Comparison of ENCODE assay signal across 27 cellular contexts in the genomic region with DNA sequence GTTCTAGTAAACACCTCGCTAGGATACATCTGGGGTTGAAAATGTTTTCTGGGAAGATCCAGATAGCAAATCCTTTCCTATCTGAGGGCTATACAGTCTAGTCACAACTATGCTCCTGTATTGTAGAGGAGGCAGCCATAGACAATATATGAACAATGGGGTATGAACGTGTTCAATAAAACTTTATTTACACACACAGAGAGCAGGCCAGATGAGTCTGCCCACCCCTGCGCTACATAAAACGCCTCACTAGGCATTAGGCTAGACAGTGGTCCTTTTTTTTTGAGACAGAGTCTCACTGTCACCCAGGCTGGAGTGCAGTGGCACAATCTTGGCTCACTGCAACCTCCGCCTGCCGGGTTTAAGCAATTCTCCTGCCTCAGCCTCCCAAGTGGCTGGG.
"Had no signal": no experiment of that assay in that cellular context is flagged by ENCODE, and none has a peak within 500 bp of the region (broad histone marks: within the 10 kb centered on the region; RNA-seq: fewer than 3 reads in every experiment).

No MANE protein-coding gene starts in this region.

- H3K9ac ChIP-seq: parathyroid adenoma had no signal

- H3K27me3 ChIP-seq: neutrophil, ovary, stomach, thyroid gland, tibial nerve, upper lobe of left lung, vagina had no signal

- H3K4me1 ChIP-seq: parathyroid adenoma, psoas muscle, thyroid gland, vagina had no signal

- ATAC-seq: naive thymus-derived CD8-positive, alpha-beta T cell; natural killer cell treated with Interleukin-12 subunit alpha and Interleukin-12 subunit beta and Interleukin-15 and Interleukin-18, amount 100 ng/mL, for 72 hours; psoas muscle; right cardiac atrium; sciatic nerve; stimulated activated effector memory CD8-positive, alpha-beta T cell treated with anti-CD3 and anti-CD28 coated beads, Interleukin-12 subunit alpha, Interleukin-12 subunit beta, amount 100 ng/mL, for 72 hours; stimulated activated naive B cell treated with anti-CD40 and anti-IgM and Interleukin-4, amounts not matched to agents 10 μg/mL and 1 μg/mL and 100 μg/mL, for 72 hours had no signal

- H3K4me3 ChIP-seq: ovary, psoas muscle, skin epidermis, smooth muscle cell, stomach, thoracic aorta, thyroid gland, tibial nerve, upper lobe of left lung, vagina had no signal

- H3K27ac ChIP-seq: neutrophil, ovary, parathyroid adenoma, psoas muscle, skin epidermis, stomach, thoracic aorta, thyroid gland, tibial nerve, upper lobe of left lung, vagina had no signal

- H2AFZ ChIP-seq: parathyroid adenoma had no signal

- H3K4me2 ChIP-seq: smooth muscle cell had no signal

- DNase-seq: naive thymus-derived CD8-positive, alpha-beta T cell; nephron progenitor cell; nucleus accumbens; right cardiac atrium; stimulated activated CD4-positive, alpha-beta T cell treated with anti-CD3 and anti-CD28 coated beads, Interleukin-15, amount 100 ng/mL, for 24 hours; stimulated activated CD4-positive, alpha-beta T cell treated with anti-CD3 and anti-CD28 coated beads, Interleukin-2, amount 100 ng/mL, for 24 hours; stimulated activated CD4-positive, alpha-beta T cell treated with anti-CD3 and anti-CD28 coated beads, Interleukin-2, amount 100 ng/mL, for 48 hours; stimulated activated CD4-positive, alpha-beta T cell treated with anti-CD3 and anti-CD28 coated beads, Interleukin-4, amount 100 ng/mL, for 24 hours; stimulated activated naive B cell treated with anti-CD40 and anti-IgM and Interleukin-4, amounts not matched to agents 10 μg/mL and 1 μg/mL and 100 μg/mL, for 72 hours; stimulated activated naive CD4-positive, alpha-beta T cell treated with Interleukin-2 at 50 U/mL for 16 hours; stomach; thyroid gland; trophoblast cell; upper lobe of left lung had no signal

- H3K9me3 ChIP-seq: neutrophil, ovary, psoas muscle, stomach, thoracic aorta, thyroid gland, tibial nerve, upper lobe of left lung, vagina had no signal

- H3K36me3 ChIP-seq: ovary had no signal

- FAIRE-seq: urothelium cell line had no signal
